In genomic region chr20:49484180-49485140, GRCh38 we compare ENCODE assay signal across 1 cellular context.
TF ChIP-seq lines count a peak whose summit lies in the region.

No MANE protein-coding gene starts in this region.

TF ChIP-seq in HEK293, 187 proteins besides CTCF, POLR2A, EP300 and RAD21 (continued from another document and continues in another):
- TF ChIP-seq, protein P1, sequence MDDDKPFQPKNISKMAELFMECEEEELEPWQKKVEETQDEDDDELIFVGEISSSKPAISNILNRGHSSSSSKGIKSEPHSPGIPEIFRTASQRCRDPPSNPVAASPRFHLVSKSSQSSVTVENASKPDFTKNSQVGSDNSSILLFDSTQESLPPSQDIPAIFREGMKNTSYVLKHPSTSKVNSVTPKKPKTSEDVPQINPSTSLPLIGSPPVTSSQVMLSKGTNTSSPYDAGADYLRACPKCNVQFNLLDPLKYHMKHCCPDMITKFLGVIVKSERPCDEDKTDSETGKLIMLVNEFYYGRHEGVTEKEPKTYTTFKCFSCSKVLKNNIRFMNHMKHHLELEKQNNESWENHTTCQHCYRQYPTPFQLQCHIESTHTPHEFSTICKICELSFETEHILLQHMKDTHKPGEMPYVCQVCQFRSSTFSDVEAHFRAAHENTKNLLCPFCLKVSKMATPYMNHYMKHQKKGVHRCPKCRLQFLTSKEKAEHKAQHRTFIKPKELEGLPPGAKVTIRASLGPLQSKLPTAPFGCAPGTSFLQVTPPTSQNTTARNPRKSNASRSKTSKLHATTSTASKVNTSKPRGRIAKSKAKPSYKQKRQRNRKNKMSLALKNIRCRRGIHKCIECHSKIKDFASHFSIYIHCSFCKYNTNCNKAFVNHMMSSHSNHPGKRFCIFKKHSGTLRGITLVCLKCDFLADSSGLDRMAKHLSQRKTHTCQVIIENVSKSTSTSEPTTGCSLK (tag by site-specific recombination; IDR thresholded peaks at IDR 0.05) = no peak
- TF ChIP-seq, protein P2, sequence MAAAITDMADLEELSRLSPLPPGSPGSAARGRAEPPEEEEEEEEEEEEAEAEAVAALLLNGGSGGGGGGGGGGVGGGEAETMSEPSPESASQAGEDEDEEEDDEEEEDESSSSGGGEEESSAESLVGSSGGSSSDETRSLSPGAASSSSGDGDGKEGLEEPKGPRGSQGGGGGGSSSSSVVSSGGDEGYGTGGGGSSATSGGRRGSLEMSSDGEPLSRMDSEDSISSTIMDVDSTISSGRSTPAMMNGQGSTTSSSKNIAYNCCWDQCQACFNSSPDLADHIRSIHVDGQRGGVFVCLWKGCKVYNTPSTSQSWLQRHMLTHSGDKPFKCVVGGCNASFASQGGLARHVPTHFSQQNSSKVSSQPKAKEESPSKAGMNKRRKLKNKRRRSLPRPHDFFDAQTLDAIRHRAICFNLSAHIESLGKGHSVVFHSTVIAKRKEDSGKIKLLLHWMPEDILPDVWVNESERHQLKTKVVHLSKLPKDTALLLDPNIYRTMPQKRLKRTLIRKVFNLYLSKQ (tag by site-specific recombination; IDR thresholded peaks at IDR 0.05; ENCODE audit: borderline replicate concordance) = no peak
- TF ChIP-seq, protein P3, sequence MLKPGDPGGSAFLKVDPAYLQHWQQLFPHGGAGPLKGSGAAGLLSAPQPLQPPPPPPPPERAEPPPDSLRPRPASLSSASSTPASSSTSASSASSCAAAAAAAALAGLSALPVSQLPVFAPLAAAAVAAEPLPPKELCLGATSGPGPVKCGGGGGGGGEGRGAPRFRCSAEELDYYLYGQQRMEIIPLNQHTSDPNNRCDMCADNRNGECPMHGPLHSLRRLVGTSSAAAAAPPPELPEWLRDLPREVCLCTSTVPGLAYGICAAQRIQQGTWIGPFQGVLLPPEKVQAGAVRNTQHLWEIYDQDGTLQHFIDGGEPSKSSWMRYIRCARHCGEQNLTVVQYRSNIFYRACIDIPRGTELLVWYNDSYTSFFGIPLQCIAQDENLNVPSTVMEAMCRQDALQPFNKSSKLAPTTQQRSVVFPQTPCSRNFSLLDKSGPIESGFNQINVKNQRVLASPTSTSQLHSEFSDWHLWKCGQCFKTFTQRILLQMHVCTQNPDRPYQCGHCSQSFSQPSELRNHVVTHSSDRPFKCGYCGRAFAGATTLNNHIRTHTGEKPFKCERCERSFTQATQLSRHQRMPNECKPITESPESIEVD (tag by site-specific recombination; IDR thresholded peaks at IDR 0.05) = no peak
- TF ChIP-seq SALL2 (tag by site-specific recombination; IDR thresholded peaks at IDR 0.05; ENCODE audit: borderline replicate concordance) = no peak
- TF ChIP-seq ZNF585B (tag by site-specific recombination; IDR thresholded peaks at IDR 0.05) = no peak
- no peak for TF ChIP-seq ZNF354C (tag by site-specific recombination; IDR thresholded peaks at IDR 0.05; ENCODE audit: borderline replicate concordance, low read depth)
- peak; percentile 54 for TF ChIP-seq GLIS1 (tag by site-specific recombination; IDR thresholded peaks at IDR 0.05)
- no peak for TF ChIP-seq ZNF596 (tag by site-specific recombination; IDR thresholded peaks at IDR 0.05)
- TF ChIP-seq ZSCAN16 (tag by site-specific recombination; IDR thresholded peaks at IDR 0.05) = no peak
- TF ChIP-seq, protein P4, sequence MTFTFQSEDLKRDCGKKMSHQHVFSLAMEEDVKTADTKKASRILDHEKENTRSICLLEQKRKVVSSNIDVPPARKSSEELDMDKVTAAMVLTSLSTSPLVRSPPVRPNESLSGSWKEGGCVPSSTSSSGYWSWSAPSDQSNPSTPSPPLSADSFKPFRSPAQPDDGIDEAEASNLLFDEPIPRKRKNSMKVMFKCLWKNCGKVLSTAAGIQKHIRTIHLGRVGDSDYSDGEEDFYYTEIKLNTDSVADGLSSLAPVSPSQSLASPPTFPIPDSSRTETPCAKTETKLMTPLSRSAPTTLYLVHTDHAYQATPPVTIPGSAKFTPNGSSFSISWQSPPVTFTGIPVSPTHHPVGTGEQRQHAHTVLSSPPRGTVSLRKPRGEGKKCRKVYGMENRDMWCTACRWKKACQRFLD (tag by site-specific recombination; IDR thresholded peaks at IDR 0.05) = no peak
- peak; percentile 87 for TF ChIP-seq ZFP37 (tag by site-specific recombination; IDR thresholded peaks at IDR 0.05)
- no peak for TF ChIP-seq TRIM28 (IDR thresholded peaks at IDR 0.05; ENCODE audit: borderline replicate concordance, low read length)
- TF ChIP-seq, protein P5, sequence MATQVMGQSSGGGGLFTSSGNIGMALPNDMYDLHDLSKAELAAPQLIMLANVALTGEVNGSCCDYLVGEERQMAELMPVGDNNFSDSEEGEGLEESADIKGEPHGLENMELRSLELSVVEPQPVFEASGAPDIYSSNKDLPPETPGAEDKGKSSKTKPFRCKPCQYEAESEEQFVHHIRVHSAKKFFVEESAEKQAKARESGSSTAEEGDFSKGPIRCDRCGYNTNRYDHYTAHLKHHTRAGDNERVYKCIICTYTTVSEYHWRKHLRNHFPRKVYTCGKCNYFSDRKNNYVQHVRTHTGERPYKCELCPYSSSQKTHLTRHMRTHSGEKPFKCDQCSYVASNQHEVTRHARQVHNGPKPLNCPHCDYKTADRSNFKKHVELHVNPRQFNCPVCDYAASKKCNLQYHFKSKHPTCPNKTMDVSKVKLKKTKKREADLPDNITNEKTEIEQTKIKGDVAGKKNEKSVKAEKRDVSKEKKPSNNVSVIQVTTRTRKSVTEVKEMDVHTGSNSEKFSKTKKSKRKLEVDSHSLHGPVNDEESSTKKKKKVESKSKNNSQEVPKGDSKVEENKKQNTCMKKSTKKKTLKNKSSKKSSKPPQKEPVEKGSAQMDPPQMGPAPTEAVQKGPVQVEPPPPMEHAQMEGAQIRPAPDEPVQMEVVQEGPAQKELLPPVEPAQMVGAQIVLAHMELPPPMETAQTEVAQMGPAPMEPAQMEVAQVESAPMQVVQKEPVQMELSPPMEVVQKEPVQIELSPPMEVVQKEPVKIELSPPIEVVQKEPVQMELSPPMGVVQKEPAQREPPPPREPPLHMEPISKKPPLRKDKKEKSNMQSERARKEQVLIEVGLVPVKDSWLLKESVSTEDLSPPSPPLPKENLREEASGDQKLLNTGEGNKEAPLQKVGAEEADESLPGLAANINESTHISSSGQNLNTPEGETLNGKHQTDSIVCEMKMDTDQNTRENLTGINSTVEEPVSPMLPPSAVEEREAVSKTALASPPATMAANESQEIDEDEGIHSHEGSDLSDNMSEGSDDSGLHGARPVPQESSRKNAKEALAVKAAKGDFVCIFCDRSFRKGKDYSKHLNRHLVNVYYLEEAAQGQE (tag by site-specific recombination; IDR thresholded peaks at IDR 0.05) = peak; percentile 67
- no peak for TF ChIP-seq ZXDB (tag by site-specific recombination; IDR thresholded peaks at IDR 0.05)
- no peak for TF ChIP-seq ZNF513 (tag by site-specific recombination; IDR thresholded peaks at IDR 0.05)
- TF ChIP-seq ZBTB44 (tag by site-specific recombination; IDR thresholded peaks at IDR 0.05) = no peak
- no peak for TF ChIP-seq KLF1 (tag by site-specific recombination; IDR thresholded peaks at IDR 0.05)
- TF ChIP-seq SP3 (tag by site-specific recombination; IDR thresholded peaks at IDR 0.05) = peak; percentile 51
- TF ChIP-seq ZNF146 (tag by site-specific recombination; IDR thresholded peaks at IDR 0.05) = no peak
- TF ChIP-seq PBX3 (CRISPR knock-in tag; IDR thresholded peaks at IDR 0.05) = no peak
- peak; percentile 62; the same call in 1 of the 2 replicates for TF ChIP-seq ZNF561 (tag by site-specific recombination; IDR thresholded peaks at IDR 0.05; ENCODE audit: borderline replicate concordance)
- TF ChIP-seq ZNF48 (tag by site-specific recombination; IDR thresholded peaks at IDR 0.05) = no peak
- no peak for TF ChIP-seq ZNF423 (tag by site-specific recombination; IDR thresholded peaks at IDR 0.05)
- TF ChIP-seq ZNF549 (tag by site-specific recombination; IDR thresholded peaks at IDR 0.05) = no peak
- TF ChIP-seq ZNF639 (tag by site-specific recombination; IDR thresholded peaks at IDR 0.05) = no peak
- TF ChIP-seq ZNF785 (tag by site-specific recombination; IDR thresholded peaks at IDR 0.05) = 0 out of 2 replicates have a peak, but pooled peaks have one; percentile 58
- TF ChIP-seq, protein P6, sequence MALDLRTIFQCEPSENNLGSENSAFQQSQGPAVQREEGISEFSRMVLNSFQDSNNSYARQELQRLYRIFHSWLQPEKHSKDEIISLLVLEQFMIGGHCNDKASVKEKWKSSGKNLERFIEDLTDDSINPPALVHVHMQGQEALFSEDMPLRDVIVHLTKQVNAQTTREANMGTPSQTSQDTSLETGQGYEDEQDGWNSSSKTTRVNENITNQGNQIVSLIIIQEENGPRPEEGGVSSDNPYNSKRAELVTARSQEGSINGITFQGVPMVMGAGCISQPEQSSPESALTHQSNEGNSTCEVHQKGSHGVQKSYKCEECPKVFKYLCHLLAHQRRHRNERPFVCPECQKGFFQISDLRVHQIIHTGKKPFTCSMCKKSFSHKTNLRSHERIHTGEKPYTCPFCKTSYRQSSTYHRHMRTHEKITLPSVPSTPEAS (tag by site-specific recombination; IDR thresholded peaks at IDR 0.05) = no peak
- TF ChIP-seq ZNF701 (tag by site-specific recombination; IDR thresholded peaks at IDR 0.05) = no peak
- peak; percentile 66 for TF ChIP-seq ZNF600 (tag by site-specific recombination; IDR thresholded peaks at IDR 0.05)
- TF ChIP-seq ZNF362 (tag by site-specific recombination; IDR thresholded peaks at IDR 0.05) = no peak
- TF ChIP-seq ZNF558 (tag by site-specific recombination; IDR thresholded peaks at IDR 0.05) = no peak
